9 cellular contexts compared by ENCODE assay signal in genomic region chr20:33647603-33648395, GRCh38. TPM values are rescaled to one million over a fixed set of nuclear protein-coding genes. Genes with fewer than 3 reads are reported as not detected.
DNase-seq lines count a peak whose midpoint lies in the region; ATAC-seq and TF ChIP-seq lines count a peak whose summit lies in the region.
"Had no signal": no experiment of that assay in that cellular context is flagged by ENCODE, and none has a peak within 500 bp of the region (broad histone marks: within the 10 kb centered on the region; RNA-seq: fewer than 3 reads in every experiment).

No MANE protein-coding gene starts in this region.

- DNase-seq in coronary artery (ENCODE audit: low spot score) (peak; percentile 74), HEK293T (ENCODE audit: extremely low spot score) (no peak), NK-92 (lab: John Stamatoyannopoulos, UW; ENCODE audit: unreplicated experiment) (no peak), ureter (ENCODE audit: low spot score) (no peak)
- no peak for DNase-seq in stimulated activated CD4-positive, alpha-beta T cell treated with anti-CD3 and anti-CD28 coated beads, Interleukin-4, amount 100 ng/mL, for 4 hours
- DNase-seq: activated T-cell treated with anti-CD3 and anti-CD28 coated beads, Interleukin-2, amount 50 U/mL, for 4 hours had no signal

- peaks cover 8% of the 10 kb centered on the region for H3K36me3 ChIP-seq in rectal smooth muscle tissue (ENCODE audit: control insufficient read depth, insufficient read depth, low read length)

- POLR2A ChIA-PET in HEK293T (lab: Yijun Ruan, JAX): interaction anchor here (0.7 kb wide), 1 partner anchor 187 kb away, joined by 3 read pairs; no protein-coding TSS in a partner anchor

- H3K4me1 ChIP-seq in rectal smooth muscle tissue (ENCODE audit: control insufficient read depth, insufficient read depth, low read length): peaks cover 13% of the 10 kb centered on the region

- TF ChIP-seq CTCF in coronary artery (IDR thresholded peaks at IDR 0.05): no peak

- H3K4me3 ChIP-seq in coronary artery (peak overlapping the region; percentile 43), rectal smooth muscle tissue (ENCODE audit: low read length) (no peak overlapping the region)

- H3K27ac ChIP-seq in coronary artery (peak overlapping the region; percentile 64 to 74), rectal smooth muscle tissue (ENCODE audit: low read depth, low read length) (peak overlapping the region; percentile 20)

- no peaks in the 10 kb centered on the region for H3K27me3 ChIP-seq in rectal smooth muscle tissue (ENCODE audit: control insufficient read depth, insufficient read depth, low read length)

- ATAC-seq in GM18858 (IDR thresholded peaks at IDR 0.05; ENCODE audit: unreplicated experiment) (peak; percentile 54), HG02973 (IDR thresholded peaks at IDR 0.05; ENCODE audit: unreplicated experiment) (peak; percentile 47)

- CTCF ChIA-PET in HEK293T (lab: Yijun Ruan, JAX): interaction anchor here (1.0 kb wide), 1 partner anchor 190 kb away, joined by 3 read pairs; no protein-coding TSS in a partner anchor

- H3K9ac ChIP-seq in rectal smooth muscle tissue (ENCODE audit: low read length): no peak overlapping the region

TF ChIP-seq in HEK293T, 16 proteins besides CTCF, POLR2A, EP300 and RAD21:
- TF ChIP-seq ELF4 (IDR thresholded peaks at IDR 0.05) (no peak), TARDBP (IDR thresholded peaks at IDR 0.05) (no peak), L3MBTL2 (conservative IDR thresholded peaks at IDR 0.05) (no peak), HDGF (IDR thresholded peaks at IDR 0.05; ENCODE audit: borderline replicate concordance) (no peak), FOXA1 (IDR thresholded peaks at IDR 0.05) (no peak), SP1 (IDR thresholded peaks at IDR 0.05) (no peak), ARNT (IDR thresholded peaks at IDR 0.05) (no peak), LEF1 (IDR thresholded peaks at IDR 0.05; ENCODE audit: borderline replicate concordance) (no peak), SUZ12 (IDR thresholded peaks at IDR 0.05) (no peak), FOXM1 (IDR thresholded peaks at IDR 0.05; ENCODE audit: borderline replicate concordance) (no peak), NFRKB (IDR thresholded peaks at IDR 0.05) (no peak), FOXK2 (IDR thresholded peaks at IDR 0.05) (no peak), CTBP1 (IDR thresholded peaks at IDR 0.05; ENCODE audit: borderline replicate concordance) (no peak), BHLHE40 (IDR thresholded peaks at IDR 0.05; ENCODE audit: borderline replicate concordance) (no peak), ZNF384 (IDR thresholded peaks at IDR 0.05) (no peak), PKNOX1 (IDR thresholded peaks at IDR 0.05) (no peak)

RNA-seq across cellular contexts. Expression of gene C20orf144, which starts 14.3 kb away (rescaled TPM):
- total RNA-seq in ureter: not detected

RNA-seq across cellular contexts. Expression of gene ACTL10, which starts 18.9 kb away (rescaled TPM):
- 3.6 TPM for total RNA-seq in ureter

RNA-seq across cellular contexts. Expression of gene NECAB3, which starts 26.4 kb away (rescaled TPM):
- 38.6 TPM for total RNA-seq in ureter

RNA-seq across cellular contexts. Expression of gene E2F1, which starts 38.4 kb away (rescaled TPM):
- 2.0 TPM for total RNA-seq in ureter
